ENCODE assay signal across 10 cellular contexts in genomic region chr9:133429641-133430161, GRCh38. TPM values are rescaled to one million over a fixed set of nuclear protein-coding genes. Genes with fewer than 3 reads are reported as not detected.
DNase-seq lines count a peak whose midpoint lies in the region; ATAC-seq, FAIRE-seq and TF ChIP-seq lines count a peak whose summit lies in the region.
"Had no signal": no experiment of that assay in that cellular context is flagged by ENCODE, and none has a peak within 500 bp of the region (broad histone marks: within the 10 kb centered on the region; RNA-seq: fewer than 3 reads in every experiment).

No MANE protein-coding gene starts in this region.

- FAIRE-seq in GM12892 (lab: Jason Lieb, UNC), result no peak

- peak; percentile 40 for TF ChIP-seq CTCF in AG04450 (IDR thresholded peaks at IDR 0.05; ENCODE audit: low read depth, low read length)
- peak; percentile 59 for TF ChIP-seq CTCF in astrocyte of the spinal cord (IDR thresholded peaks at IDR 0.05; ENCODE audit: low read depth, low read length)

- H3K9me3 ChIP-seq in AG04450 (ENCODE audit: control insufficient read depth, insufficient read depth, low read length), result no peaks in the 10 kb centered on the region

- H3K4me3 ChIP-seq in AG04450 (ENCODE audit: low read depth, low read length) (no peak overlapping the region), astrocyte of the spinal cord (ENCODE audit: low read depth, low read length) (no peak overlapping the region)

- in situ Hi-C loops in astrocyte of the spinal cord (cut with HindIII; ENCODE audit: low sequenced_read_pairs) (no loop called here), ACHN (cut with HindIII; ENCODE audit: low pct_ligation_motif_present, low pct_unique_long_range_greater_than_20kb, low sequenced_read_pairs) (no loop called here)

- DNase-seq in AG04450 (ENCODE audit: low read depth, low spot score) (no peak), GM12892 (ENCODE audit: insufficient read length) (peak; percentile 44), astrocyte of the spinal cord (ENCODE audit: low read depth, low spot score) (no peak), left kidney (ENCODE audit: low read depth, low spot score) (peak; percentile 84), NCI-H2107 (lab: John Stamatoyannopoulos, UW) (no peak), ACHN (no peak), occipital lobe (lab: John Stamatoyannopoulos, UW) (no peak)
- DNase-seq: activated effector memory CD4-positive, alpha-beta T cell treated with anti-CD3 and anti-CD28 coated beads, Interleukin-2, amount 50 U/mL, for 16 hours; MM.1S had no signal

- H3K27me3 ChIP-seq in AG04450 (ENCODE audit: control insufficient read depth, insufficient read depth, low read length), result peaks cover 31% of the 10 kb centered on the region

- POLR2A ChIA-PET in AG04450 (lab: Yijun Ruan, JAX), result no interaction called here

- ATAC-seq in HG03039 (IDR thresholded peaks at IDR 0.05; ENCODE audit: unreplicated experiment), result no peak

- CTCF ChIA-PET in AG04450 (lab: Charles Lee), result no interaction called here

- TF ChIP-seq POLR2A in GM12892 (IDR thresholded peaks at IDR 0.05; ENCODE audit: low read depth, low read length), result no peak

- H3K27ac ChIP-seq in AG04450 (ENCODE audit: low read depth, low read length), result no peak overlapping the region

RNA-seq across cellular contexts. Expression of gene ADAMTS13, which starts 7.5 kb away (rescaled TPM):
- polyA plus RNA-seq in AG04450 (2011; rRNA removed), result 0.86 and 0.94 TPM in 2 replicates
- polyA minus RNA-seq in AG04450 (2011; rRNA and poly(A)+ RNA removed), result 0.61 and 0.92 TPM in 2 replicates
- polyA plus RNA-seq in GM12892 (2012; ENCODE audit: missing spikeins), result 1.5 TPM
- total RNA-seq in occipital lobe, result 2.2 TPM

RNA-seq across cellular contexts. Expression of gene REXO4, which starts 11.9 kb away (rescaled TPM):
- 19.4 and 21.0 TPM in 2 replicates for polyA plus RNA-seq in AG04450 (2011; rRNA removed)
- polyA minus RNA-seq in AG04450 (2011; rRNA and poly(A)+ RNA removed), result 16.1 and 17.1 TPM in 2 replicates
- 19.4 TPM for polyA plus RNA-seq in GM12892 (2012; ENCODE audit: missing spikeins)
- total RNA-seq in occipital lobe, result 15.1 TPM

RNA-seq across cellular contexts. Expression of gene CACFD1, which starts 30.1 kb away (rescaled TPM):
- 9.2 and 10.3 TPM in 2 replicates for polyA plus RNA-seq in AG04450 (2011; rRNA removed)
- polyA minus RNA-seq in AG04450 (2011; rRNA and poly(A)+ RNA removed), result 7.3 and 10.2 TPM in 2 replicates
- 1.3 TPM for polyA plus RNA-seq in GM12892 (2012; ENCODE audit: missing spikeins)
- 19.0 TPM for total RNA-seq in occipital lobe

RNA-seq across cellular contexts. Expression of gene SLC2A6, which starts 49.2 kb away (rescaled TPM):
- 1.7 and 2.3 TPM in 2 replicates for polyA plus RNA-seq in AG04450 (2011; rRNA removed)
- 1.3 and 1.8 TPM in 2 replicates for polyA minus RNA-seq in AG04450 (2011; rRNA and poly(A)+ RNA removed)
- polyA plus RNA-seq in GM12892 (2012; ENCODE audit: missing spikeins), result 8.8 TPM
- total RNA-seq in occipital lobe, result 17.2 TPM

RNA-seq across cellular contexts. Expression of gene STKLD1, which starts 53.5 kb away (rescaled TPM):
- 0.95 and 1.4 TPM in 2 replicates for polyA plus RNA-seq in AG04450 (2011; rRNA removed)
- polyA minus RNA-seq in AG04450 (2011; rRNA and poly(A)+ RNA removed), result 0.35 TPM in 1 of 2 replicates, not detected in the other
- polyA plus RNA-seq in GM12892 (2012; ENCODE audit: missing spikeins), result 2.1 TPM
- total RNA-seq in occipital lobe, result 1.6 TPM

Comparison
In these comparisons a context has a peak if more than half of its experiments do, and no peak if none do; other contexts are left out.
1. DNase-seq: peak in GM12892 (single experiment) and left kidney (single experiment); none in AG04450 (single experiment), astrocyte of the spinal cord (single experiment), NCI-H2107 (single experiment), ACHN (single experiment) and occipital lobe (single experiment).